In the genomic region with DNA sequence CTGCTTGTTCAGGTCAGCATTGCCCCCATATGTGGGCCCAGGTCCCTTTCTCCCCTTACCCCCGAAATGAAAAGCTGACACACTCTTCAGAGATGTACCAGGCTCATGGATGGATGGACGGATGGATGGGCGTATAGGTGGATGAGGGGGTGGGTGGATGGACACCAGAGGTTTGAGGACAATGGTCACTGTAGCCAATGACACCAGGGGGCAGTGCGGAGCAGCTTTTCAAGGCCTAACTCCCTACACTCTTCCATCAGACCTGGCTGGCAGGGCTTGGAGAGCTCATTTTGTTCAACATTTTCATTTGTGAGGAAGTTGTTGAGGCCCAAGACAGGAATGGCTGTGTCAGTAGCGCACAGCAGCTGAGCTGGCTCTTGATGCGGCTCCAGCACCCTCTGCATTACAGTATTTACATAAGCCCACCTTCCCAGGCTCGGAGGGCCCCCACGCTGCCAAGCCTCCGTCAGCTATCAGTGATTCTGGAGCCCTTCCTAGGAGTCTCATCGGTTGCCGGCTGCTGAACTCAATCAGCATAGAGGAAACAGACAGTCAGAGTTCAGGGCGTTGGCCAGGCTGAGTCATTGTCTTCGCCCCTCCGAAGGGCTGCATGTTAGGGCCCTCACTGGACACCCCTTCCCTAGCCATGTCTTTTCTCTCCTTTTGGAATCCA, we compare ENCODE assay signal across 8 cellular contexts. TPM values are rescaled to one million over a fixed set of nuclear protein-coding genes. Genes with fewer than 3 reads are reported as not detected.
DNase-seq lines count a peak whose midpoint lies in the region; ATAC-seq and TF ChIP-seq lines count a peak whose summit lies in the region.

No MANE protein-coding gene starts in this region.

- H3K27me3 ChIP-seq in neural progenitor cell: no peaks in the 10 kb centered on the region
- no peaks in the 10 kb centered on the region for H3K27me3 ChIP-seq in upper lobe of left lung

- H4K20me1 ChIP-seq in neural progenitor cell (ENCODE audit: low read depth): no peaks in the 10 kb centered on the region

- H3K9me3 Mint-ChIP-seq in neural progenitor cell: peaks cover 6% of the 10 kb centered on the region

- no peak overlapping the region for H3K27ac ChIP-seq in neural progenitor cell
- H3K27ac ChIP-seq in upper lobe of left lung: peak overlapping the region in 2 of 4 donors; percentile 24 to 37

- no peak overlapping the region for H3K27ac Mint-ChIP-seq in neural progenitor cell

- peaks cover 3% of the 10 kb centered on the region for H3K36me3 Mint-ChIP-seq in neural progenitor cell

- H2AFZ ChIP-seq in neural progenitor cell (replicated peaks): peak overlapping the region; percentile 99

- H3K36me3 ChIP-seq in neural progenitor cell (no peaks in the 10 kb centered on the region), upper lobe of left lung (no peaks in the 10 kb centered on the region)

- H3F3A ChIP-seq in neural progenitor cell (ENCODE audit: low read depth): peaks cover 4% of the 10 kb centered on the region

- no peaks in the 10 kb centered on the region for H3K79me2 ChIP-seq in neural progenitor cell (ENCODE audit: low read depth)

- H3K4me3 Mint-ChIP-seq in neural progenitor cell: peak overlapping the region; percentile 36

- no peak overlapping the region for H3K4me2 ChIP-seq in neural progenitor cell

- H3K9me3 ChIP-seq in neural progenitor cell (ENCODE audit: low read depth): no peaks in the 10 kb centered on the region
- no peaks in the 10 kb centered on the region for H3K9me3 ChIP-seq in upper lobe of left lung

- H3K4me1 Mint-ChIP-seq in neural progenitor cell: peaks cover 12% of the 10 kb centered on the region

- peak in 1 of 4 donors; percentile 17 for TF ChIP-seq POLR2A in upper lobe of left lung (IDR thresholded peaks at IDR 0.05)

- peak; percentile 85 to 87 for ATAC-seq in upper lobe of left lung (ENCODE audit: low FRiP score in 2 of 2)
- ATAC-seq in HG03469 (IDR thresholded peaks at IDR 0.05; ENCODE audit: unreplicated experiment): no peak

- H3K4me3 ChIP-seq in HFF-Myc (replicated peaks; ENCODE audit: low read depth, low read length) (no peak overlapping the region), fibroblast of villous mesenchyme (ENCODE audit: low read depth, low read length) (no peak overlapping the region), neural progenitor cell (no peak overlapping the region), upper lobe of left lung (peak overlapping the region in 1 of 4 donors; percentile 6)

- WGBS in upper lobe of left lung, 2 donors: 39 to 40% methylated on average over 9 to 14 of the region's 14 CpGs

- no peak overlapping the region for H3K9ac ChIP-seq in neural progenitor cell

- peaks cover 3% of the 10 kb centered on the region for H3K27me3 Mint-ChIP-seq in neural progenitor cell (ENCODE audit: insufficient read depth, low read depth)

- peaks cover 4% of the 10 kb centered on the region for H3K4me1 ChIP-seq in neural progenitor cell
- peaks cover 0 to 6% (median 0%) of the 10 kb centered on the region in 4 donors for H3K4me1 ChIP-seq in upper lobe of left lung

- TF ChIP-seq CTCF in HFF-Myc (IDR thresholded peaks at IDR 0.05; ENCODE audit: low read depth, low read length, missing control alignments) (peak; percentile 90), fibroblast of villous mesenchyme (IDR thresholded peaks at IDR 0.05; ENCODE audit: insufficient read depth, low read depth, low read length) (peak; percentile 83), neural progenitor cell (IDR thresholded peaks at IDR 0.05) (peak; percentile 83), upper lobe of left lung (IDR thresholded peaks at IDR 0.05) (peak; percentile 45 to 71 (median 62))

- TF ChIP-seq EP300 in upper lobe of left lung (IDR thresholded peaks at IDR 0.05): no peak

- DNase-seq in DMS153 treated with DMSO at 0.1 percent for 48 hours (lab: John Stamatoyannopoulos, UW; ENCODE audit: unreplicated experiment) (peak; percentile 64), HFF-Myc (ENCODE audit: extremely low read depth, low read depth) (peak; percentile 42), NCI-H82 treated with DMSO at 0.1 percent for 48 hours (lab: John Stamatoyannopoulos, UW; ENCODE audit: unreplicated experiment) (peak; percentile 41), activated T-cell treated with anti-CD3 and anti-CD28 coated beads for 48 hours (ENCODE audit: low read depth) (peak; percentile 39), fibroblast of villous mesenchyme (ENCODE audit: low read depth) (peak; percentile 64), neural progenitor cell (ENCODE audit: low spot score) (peak; percentile 90), upper lobe of left lung (peak in 1 of 2 donors; percentile 64)

RNA-seq across cellular contexts. Expression of gene FFAR4, which starts 11.6 kb away (rescaled TPM):
- total RNA-seq in fibroblast of villous mesenchyme (not detected in 2 replicates), neural progenitor cell (ENCODE audit: low replicate concordance) (0.04 and 0.06 TPM in 2 replicates), upper lobe of left lung (10 to 100 TPM in 2 of 6 donors, 1 to 10 TPM in 4; 2.4 to 18.1 (median 7.6) TPM)

RNA-seq across cellular contexts. Expression of gene RBP4, which starts 46.1 kb away (rescaled TPM):
- total RNA-seq in fibroblast of villous mesenchyme: not detected in 2 replicates
- 0.28 TPM in 1 of 2 replicates, not detected in the other for total RNA-seq in neural progenitor cell (ENCODE audit: low replicate concordance)
- 10 to 100 TPM; 11.5 to 50.7 (median 28.3) TPM for total RNA-seq in upper lobe of left lung

RNA-seq across cellular contexts. Expression of gene PDE6C, which starts 57.4 kb away (rescaled TPM):
- total RNA-seq in fibroblast of villous mesenchyme (not detected in 2 replicates), neural progenitor cell (ENCODE audit: low replicate concordance) (not detected in 2 replicates), upper lobe of left lung (not detected)

RNA-seq across cellular contexts. Expression of gene CEP55, which starts 58.5 kb away (rescaled TPM):
- total RNA-seq in fibroblast of villous mesenchyme: 20.0 and 35.0 TPM in 2 replicates
- total RNA-seq in neural progenitor cell (ENCODE audit: low replicate concordance): 36.8 and 57.7 TPM in 2 replicates
- total RNA-seq in upper lobe of left lung: 1 to 10 TPM in 5 of 6 donors, not detected in 1; 1.3 to 3.3 (median 2.3) TPM
